ENCODE assay signal across 1 cellular context in genomic region chr18:35497334-35498197, GRCh38.
TF ChIP-seq lines count a peak whose summit lies in the region.

A gene with protein sequence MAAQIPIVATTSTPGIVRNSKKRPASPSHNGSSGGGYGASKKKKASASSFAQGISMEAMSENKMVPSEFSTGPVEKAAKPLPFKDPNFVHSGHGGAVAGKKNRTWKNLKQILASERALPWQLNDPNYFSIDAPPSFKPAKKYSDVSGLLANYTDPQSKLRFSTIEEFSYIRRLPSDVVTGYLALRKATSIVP (minus strand): TSS chr18:35497960. CDS start chr18:35497874, 86 bp downstream.

TF ChIP-seq in A549, 52 proteins besides CTCF, POLR2A, EP300 and RAD21 (continued from another document):
- 0 out of 2 replicates have a peak, but pooled peaks have one; percentile 21 for TF ChIP-seq REST (IDR thresholded peaks at IDR 0.05)
- TF ChIP-seq BCL3 (IDR thresholded peaks at IDR 0.05), result peak; percentile 88
- peak; percentile 60; the same call in 1 of the 2 replicates for TF ChIP-seq EHF (CRISPR knock-in tag; IDR thresholded peaks at IDR 0.05)
- peak; percentile 76; the same call in 1 of the 2 replicates for TF ChIP-seq MAZ (IDR thresholded peaks at IDR 0.05; ENCODE audit: borderline replicate concordance, low read depth, low read length)
